In genomic region chr11:297666-298405, GRCh38 we compare ENCODE assay signal across 10 cellular contexts. TPM values are rescaled to one million over a fixed set of nuclear protein-coding genes. Genes with fewer than 3 reads are reported as not detected.
DNase-seq lines count a peak whose midpoint lies in the region; ATAC-seq and TF ChIP-seq lines count a peak whose summit lies in the region.
"Had no signal": no experiment of that assay in that cellular context is flagged by ENCODE, and none has a peak within 500 bp of the region (broad histone marks: within the 10 kb centered on the region; RNA-seq: fewer than 3 reads in every experiment).

No MANE protein-coding gene starts in this region.

- H3K4me1 Mint-ChIP-seq in activated T-helper 2 cell treated with anti-CD3 and anti-CD28 coated beads, Interferon-gamma antibody, Interleukin-2, Interleukin-4, amounts not matched to agents 10 μg/mL and 5 μg/mL and 100 μg/mL, durations not matched to agents 14 hours and 24 hours and 36 hours (ENCODE audit: low read depth): peaks cover 5% of the 10 kb centered on the region

- H3K9ac ChIP-seq in HUES6 (ENCODE audit: low read length): no peak overlapping the region

- TF ChIP-seq POLR2A in right lobe of liver (IDR thresholded peaks at IDR 0.05) (no peak), esophagus squamous epithelium (IDR thresholded peaks at IDR 0.05) (no peak)

- no peaks in the 10 kb centered on the region for H3K9me3 ChIP-seq in HUES6 (ENCODE audit: control insufficient read depth, insufficient read depth, low read depth, low read length)
- no peaks in the 10 kb centered on the region for H3K9me3 ChIP-seq in right lobe of liver
- H3K9me3 ChIP-seq in esophagus squamous epithelium: no peaks in the 10 kb centered on the region

- H3K9me3 Mint-ChIP-seq in activated T-helper 2 cell treated with anti-CD3 and anti-CD28 coated beads, Interferon-gamma antibody, Interleukin-2, Interleukin-4, amounts not matched to agents 10 μg/mL and 5 μg/mL and 100 μg/mL, durations not matched to agents 14 hours and 24 hours and 36 hours: no peaks in the 10 kb centered on the region

- H3K27me3 ChIP-seq in HUES6 (ENCODE audit: control insufficient read depth, insufficient read depth, low read length) (no peaks in the 10 kb centered on the region), right lobe of liver (no peaks in the 10 kb centered on the region), esophagus squamous epithelium (peaks cover 0 to 59% (median 8%) of the 10 kb centered on the region in 4 donors)

- H3K4me3 ChIP-seq in HUES6 (ENCODE audit: low read depth, low read length) (no peak overlapping the region), right lobe of liver (no peak overlapping the region), esophagus squamous epithelium (no peak overlapping the region)

- intact Hi-C loops in activated T-helper 2 cell treated with anti-CD3 and anti-CD28 coated beads, Interferon-gamma antibody, Interleukin-2, Interleukin-4, amounts not matched to agents 10 μg/mL and 5 μg/mL and 100 μg/mL, durations not matched to agents 14 hours and 24 hours and 36 hours (cut with micrococcal nuclease): no loop called here
- intact Hi-C loops in right lobe of liver (cut with DNase I): no loop called here
- intact Hi-C loops in esophagus squamous epithelium (cut with DNase I): no loop called here

- peak overlapping the region; percentile 57 for H3K27ac Mint-ChIP-seq in activated T-helper 2 cell treated with anti-CD3 and anti-CD28 coated beads, Interferon-gamma antibody, Interleukin-2, Interleukin-4, amounts not matched to agents 10 μg/mL and 5 μg/mL and 100 μg/mL, durations not matched to agents 14 hours and 24 hours and 36 hours

- H3K36me3 Mint-ChIP-seq in activated T-helper 2 cell treated with anti-CD3 and anti-CD28 coated beads, Interferon-gamma antibody, Interleukin-2, Interleukin-4, amounts not matched to agents 10 μg/mL and 5 μg/mL and 100 μg/mL, durations not matched to agents 14 hours and 24 hours and 36 hours (ENCODE audit: low read depth): no peaks in the 10 kb centered on the region

- H3K36me3 ChIP-seq in HUES6 (ENCODE audit: control insufficient read depth, insufficient read depth, low read length): peaks cover 26% of the 10 kb centered on the region
- H3K36me3 ChIP-seq in right lobe of liver: no peaks in the 10 kb centered on the region
- H3K36me3 ChIP-seq in esophagus squamous epithelium: peaks cover 0 to 21% (median 0%) of the 10 kb centered on the region in 3 donors

- H3K4me1 ChIP-seq in HUES6 (ENCODE audit: control insufficient read depth, insufficient read depth, low read length) (peaks cover 24% of the 10 kb centered on the region), right lobe of liver (no peaks in the 10 kb centered on the region), esophagus squamous epithelium (peaks cover 3 to 28% (median 16%) of the 10 kb centered on the region in 3 donors)

- ATAC-seq in right lobe of liver (peak in 3 of 4 donors; percentile 7 to 34 (median 30)), HG02970 (IDR thresholded peaks at IDR 0.05; ENCODE audit: low FRiP score, unreplicated experiment) (no peak)

- peaks cover 7% of the 10 kb centered on the region for H3K27me3 Mint-ChIP-seq in activated T-helper 2 cell treated with anti-CD3 and anti-CD28 coated beads, Interferon-gamma antibody, Interleukin-2, Interleukin-4, amounts not matched to agents 10 μg/mL and 5 μg/mL and 100 μg/mL, durations not matched to agents 14 hours and 24 hours and 36 hours (ENCODE audit: low read depth)

- DNase-seq in AG08395 (ENCODE audit: low spot score): peak; percentile 70
- DNase-seq in activated T-helper 2 cell treated with anti-CD3 and anti-CD28 coated beads, Interferon-gamma antibody, Interleukin-2, Interleukin-4, amounts not matched to agents 10 μg/mL and 5 μg/mL and 100 μg/mL, durations not matched to agents 14 hours and 24 hours and 36 hours (ENCODE audit: low spot score): no peak
- DNase-seq in right lobe of liver: peak; percentile 18 to 50 (median 38)
- DNase-seq in NCI-H187 (lab: John Stamatoyannopoulos, UW): no peak
- no peak for DNase-seq in esophagus squamous epithelium (lab: John Stamatoyannopoulos, UW)
- DNase-seq in SKM-1 treated with dmso at 0.1 percent for 144 hours (lab: John Stamatoyannopoulos, UW; ENCODE audit: unreplicated experiment): no peak
- DNase-seq: KG1, kidney glomerular epithelial cell had no signal

- H3K27ac ChIP-seq in HUES6 (ENCODE audit: low read depth, low read length) (peak overlapping the region; percentile 18; the same call in 1 of the 2 replicates), right lobe of liver (no peak overlapping the region), esophagus squamous epithelium (peak overlapping the region in 2 of 4 donors; percentile 25 to 40)

- no peak overlapping the region for H3K4me3 Mint-ChIP-seq in activated T-helper 2 cell treated with anti-CD3 and anti-CD28 coated beads, Interferon-gamma antibody, Interleukin-2, Interleukin-4, amounts not matched to agents 10 μg/mL and 5 μg/mL and 100 μg/mL, durations not matched to agents 14 hours and 24 hours and 36 hours (ENCODE audit: low read depth)

- 60% methylated on average over 11 of the region's 26 CpGs for WGBS in right lobe of liver (ENCODE audit: insufficient coverage, low coverage, low lambda C conversion rate, missing lambda C conversion rate)
- WGBS in esophagus squamous epithelium, 2 donors: 42 to 50% methylated on average over 19 to 23 of the region's 26 CpGs

- no peak for TF ChIP-seq CTCF in right lobe of liver (IDR thresholded peaks at IDR 0.05)
- no peak for TF ChIP-seq CTCF in esophagus squamous epithelium (IDR thresholded peaks at IDR 0.05)

RNA-seq across cellular contexts. Expression of gene IFITM5, which starts 1.5 kb away (rescaled TPM):
- total RNA-seq in activated T-helper 2 cell treated with anti-CD3 and anti-CD28 coated beads, Interferon-gamma antibody, Interleukin-2, Interleukin-4, amounts not matched to agents 10 μg/mL and 5 μg/mL and 100 μg/mL, durations not matched to agents 14 hours and 24 hours and 36 hours: not detected in 2 replicates
- not detected for total RNA-seq in right lobe of liver
- total RNA-seq in esophagus squamous epithelium: not detected

RNA-seq across cellular contexts. Expression of gene PGGHG, which starts 8.9 kb away (rescaled TPM):
- total RNA-seq in activated T-helper 2 cell treated with anti-CD3 and anti-CD28 coated beads, Interferon-gamma antibody, Interleukin-2, Interleukin-4, amounts not matched to agents 10 μg/mL and 5 μg/mL and 100 μg/mL, durations not matched to agents 14 hours and 24 hours and 36 hours: 62.0 and 62.8 TPM in 2 replicates
- 100 to 1,000 TPM in 1 of 6 experiments, 10 to 100 TPM in 4, 1 to 10 TPM in 1; 7.7 to 110 (median 13.8) TPM for total RNA-seq in right lobe of liver
- total RNA-seq in esophagus squamous epithelium: 10 to 100 TPM in 1 of 4 donors, 1 to 10 TPM in 3; 5.3 to 15.3 (median 5.9) TPM

RNA-seq across cellular contexts. Expression of gene IFITM2, which starts 9.8 kb away (rescaled TPM):
- 680 and 689 TPM in 2 replicates for total RNA-seq in activated T-helper 2 cell treated with anti-CD3 and anti-CD28 coated beads, Interferon-gamma antibody, Interleukin-2, Interleukin-4, amounts not matched to agents 10 μg/mL and 5 μg/mL and 100 μg/mL, durations not matched to agents 14 hours and 24 hours and 36 hours
- total RNA-seq in right lobe of liver (100 to 1,000 TPM; 157 to 624 (median 390) TPM), esophagus squamous epithelium (10 to 100 TPM; 14.4 to 67.5 (median 50.3) TPM)

RNA-seq across cellular contexts. Expression of gene IFITM1, which starts 16.0 kb away (rescaled TPM):
- 256 and 260 TPM in 2 replicates for total RNA-seq in activated T-helper 2 cell treated with anti-CD3 and anti-CD28 coated beads, Interferon-gamma antibody, Interleukin-2, Interleukin-4, amounts not matched to agents 10 μg/mL and 5 μg/mL and 100 μg/mL, durations not matched to agents 14 hours and 24 hours and 36 hours
- total RNA-seq in right lobe of liver (100 to 1,000 TPM in 2 of 6 experiments, 10 to 100 TPM in 4; 15.7 to 159 (median 72.5) TPM), esophagus squamous epithelium (100 to 1,000 TPM in 1 of 4 donors, 10 to 100 TPM in 3; 26.3 to 133 (median 60.0) TPM)

RNA-seq across cellular contexts. Expression of gene NLRP6, which starts 19.6 kb away (rescaled TPM):
- 0.97 and 1.1 TPM in 2 replicates for total RNA-seq in activated T-helper 2 cell treated with anti-CD3 and anti-CD28 coated beads, Interferon-gamma antibody, Interleukin-2, Interleukin-4, amounts not matched to agents 10 μg/mL and 5 μg/mL and 100 μg/mL, durations not matched to agents 14 hours and 24 hours and 36 hours
- total RNA-seq in right lobe of liver (1 to 10 TPM in 4 of 6 experiments, under 1 TPM in 2; 0.22 to 6.2 (median 1.6) TPM), esophagus squamous epithelium (1 to 10 TPM in 1 of 4 donors, under 1 TPM in 1, not detected in 2; 0.75 to 1.3 TPM)

Comparison
In these comparisons a context has a peak if more than half of its experiments do, and no peak if none do; other contexts are left out.
1. DNase-seq: peak in AG08395 (single experiment) and right lobe of liver (3 of 3); none in activated T-helper 2 cell treated with anti-CD3 and anti-CD28 coated beads, Interferon-gamma antibody, Interleukin-2, Interleukin-4, amounts not matched to agents 10 μg/mL and 5 μg/mL and 100 μg/mL, durations not matched to agents 14 hours and 24 hours and 36 hours (single experiment), NCI-H187 (0 of 2), esophagus squamous epithelium (single experiment) and SKM-1 treated with dmso at 0.1 percent for 144 hours (single experiment).